Comparison of ENCODE assay signal across 27 cellular contexts in genomic region chr13:65584126-65584525, GRCh38.
"Had no signal": no experiment of that assay in that cellular context is flagged by ENCODE, and none has a peak within 500 bp of the region (broad histone marks: within the 10 kb centered on the region; RNA-seq: fewer than 3 reads in every experiment).

No MANE protein-coding gene starts in this region.

- H3K9me3 ChIP-seq: SJSA1 had no signal

- H3K27ac Mint-ChIP-seq: activated CD4-positive, alpha-beta memory T cell treated with anti-CD3 and anti-CD28 coated beads for 36 hours; activated CD4-positive, alpha-beta T cell treated with anti-CD3 and anti-CD28 coated beads, Interleukin-2, amount 10 ng/mL, durations not matched to agents 7 days and 5 days; activated naive CD4-positive, alpha-beta T cell treated with anti-CD3 and anti-CD28 coated beads, Interleukin-2, amount 50 U/mL, for 72 hours; activated naive CD8-positive, alpha-beta T cell treated with anti-CD3 and anti-CD28 coated beads, Interleukin-2, amount 50 U/mL, for 24 hours; T-helper 1 cell treated with Interleukin-12 subunit alpha and Interleukin-12 subunit beta and Interleukin-4 antibody, amounts not matched to agents 30 μg/mL and 1 μg/mL, for 36 hours had no signal

- H3K4me1 ChIP-seq: SJSA1 had no signal

- H3K27me3 ChIP-seq: brain microvascular endothelial cell, cardiac muscle cell, SJSA1 had no signal

- H3K27me3 Mint-ChIP-seq: activated CD4-positive, alpha-beta memory T cell treated with anti-CD3 and anti-CD28 coated beads for 36 hours; activated CD4-positive, alpha-beta T cell treated with anti-CD3 and anti-CD28 coated beads, Interleukin-2, amount 10 ng/mL, durations not matched to agents 7 days and 5 days; activated naive CD8-positive, alpha-beta T cell treated with anti-CD3 and anti-CD28 coated beads, Interleukin-2, amount 50 U/mL, for 24 hours had no signal

- H3K4me1 Mint-ChIP-seq: activated CD4-positive, alpha-beta T cell treated with anti-CD3 and anti-CD28 coated beads, Interleukin-2, amount 10 ng/mL, durations not matched to agents 7 days and 5 days; activated naive CD8-positive, alpha-beta T cell treated with anti-CD3 and anti-CD28 coated beads, Interleukin-2, amount 50 U/mL, for 24 hours had no signal

- H3K4me3 ChIP-seq: cardiac muscle cell, SJSA1 had no signal

- H3K36me3 Mint-ChIP-seq: activated CD4-positive, alpha-beta memory T cell treated with anti-CD3 and anti-CD28 coated beads for 36 hours had no signal

- H3K27ac ChIP-seq: brain microvascular endothelial cell, cardiac muscle cell, SJSA1 had no signal

- DNase-seq: activated CD4-positive, alpha-beta memory T cell treated with anti-CD3 and anti-CD28 coated beads for 36 hours; activated CD4-positive, alpha-beta T cell treated with anti-CD3 and anti-CD28 coated beads, Interleukin-2, amount 10 ng/mL, durations not matched to agents 7 days and 5 days; activated CD4-positive, CD25-positive, alpha-beta regulatory T cell; activated CD8-positive, alpha-beta memory T cell treated with anti-CD3 and anti-CD28 coated beads for 24 hours; activated effector memory CD4-positive, alpha-beta T cell treated with anti-CD3 and anti-CD28 coated beads, Interleukin-2, amount 50 U/mL, for 16 hours; activated naive CD4-positive, alpha-beta T cell treated with Interleukin-2 at 50 U/mL for 16 hours; activated naive CD8-positive, alpha-beta T cell treated with anti-CD3 and anti-CD28 coated beads, Interleukin-2, amount 50 U/mL, for 24 hours; activated T-cell treated with anti-CD3 and anti-CD28 coated beads, Interleukin-2, amount 50 U/mL, for 4 hours; amniotic stem cell; brain microvascular endothelial cell; Kasumi-1; KBM-7; NCI-H1048; NCI-H1417; NCI-H1930; NCI-H2171; NCI-H2227 treated with DMSO at 0.1 percent for 48 hours; NCI-H526; NCI-H82; PC-3; SHP77; T-helper 9 cell had no signal

- ATAC-seq: activated naive CD4-positive, alpha-beta T cell treated with anti-CD3 and anti-CD28 coated beads, Interleukin-2, amount 50 U/mL, for 72 hours; activated naive CD8-positive, alpha-beta T cell treated with anti-CD3 and anti-CD28 coated beads, Interleukin-2, amount 50 U/mL, for 24 hours; activated T-cell treated with anti-CD3 and anti-CD28 coated beads, Interleukin-2, amount 50 U/mL, for 4 hours; PC-3; SK-N-SH treated with all-trans-retinoic acid at 6 μM for 48 hours had no signal

- H3K4me3 Mint-ChIP-seq: activated CD4-positive, alpha-beta memory T cell treated with anti-CD3 and anti-CD28 coated beads for 36 hours; activated CD4-positive, alpha-beta T cell treated with anti-CD3 and anti-CD28 coated beads, Interleukin-2, amount 10 ng/mL, durations not matched to agents 7 days and 5 days; activated naive CD8-positive, alpha-beta T cell treated with anti-CD3 and anti-CD28 coated beads, Interleukin-2, amount 50 U/mL, for 24 hours; activated T-cell treated with anti-CD3 and anti-CD28 coated beads, Interleukin-2, amount 50 U/mL, for 4 hours; T-helper 1 cell treated with Interleukin-12 subunit alpha and Interleukin-12 subunit beta and Interleukin-4 antibody, amounts not matched to agents 30 μg/mL and 1 μg/mL, for 36 hours had no signal

- H3K36me3 ChIP-seq: brain microvascular endothelial cell, cardiac muscle cell, SJSA1 had no signal
